Comparison of ENCODE assay signal across 21 cellular contexts in the genomic region with DNA sequence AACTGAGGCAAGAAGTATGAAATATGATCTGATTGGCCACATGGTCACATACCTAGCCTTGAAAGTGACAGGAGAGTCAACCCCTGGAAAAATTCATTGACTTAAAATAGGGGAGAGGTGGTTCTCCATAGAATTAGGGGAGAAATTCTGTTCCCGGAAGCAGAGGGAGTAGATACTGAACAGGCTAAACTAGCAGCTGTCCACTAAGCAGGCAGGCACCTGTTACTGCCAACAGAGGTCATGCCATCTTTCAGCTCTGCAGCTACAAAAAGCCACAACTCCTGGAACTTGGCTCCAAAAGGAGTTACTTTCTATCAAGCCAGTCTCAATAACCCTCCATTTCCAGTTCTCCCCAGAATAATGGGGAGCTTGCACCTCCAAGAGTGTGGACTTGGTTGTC.
"Had no signal": no experiment of that assay in that cellular context is flagged by ENCODE, and none has a peak within 500 bp of the region (broad histone marks: within the 10 kb centered on the region; RNA-seq: fewer than 3 reads in every experiment).

No MANE protein-coding gene starts in this region.

- H3K27me3 ChIP-seq: gastrocnemius medialis, pancreas, right lobe of liver, tibial nerve, upper lobe of left lung, uterus had no signal

- H3K4me1 Mint-ChIP-seq: naive B cell; stimulated activated memory B cell treated with anti-CD40 and anti-IgM and Interleukin-4, amounts not matched to agents 10 μg/mL and 1 μg/mL and 100 μg/mL, for 72 hours had no signal

- H3K27ac Mint-ChIP-seq: effector memory CD8-positive, alpha-beta T cell; natural killer cell treated with Interleukin-12 subunit alpha and Interleukin-12 subunit beta and Interleukin-15 and Interleukin-18, amount 100 ng/mL, for 72 hours; stimulated activated memory B cell treated with anti-CD40 and anti-IgM and Interleukin-4, amounts not matched to agents 10 μg/mL and 1 μg/mL and 100 μg/mL, for 72 hours had no signal

- H3K36me3 ChIP-seq: gastrocnemius medialis, lower lobe of right lung, neutrophil, pancreas, right lobe of liver, thoracic aorta, tibial nerve, upper lobe of left lung, uterus had no signal

- DNase-seq: effector memory CD8-positive, alpha-beta T cell; foreskin fibroblast; gastrocnemius medialis; head of caudate nucleus; left ventricle myocardium superior; lower lobe of right lung; naive B cell; pancreas; right lobe of liver; stimulated activated CD4-positive, alpha-beta T cell treated with anti-CD3 and anti-CD28 coated beads, Interleukin-4, amount 100 ng/mL, for 4 hours; stimulated activated naive CD8-positive, alpha-beta T cell treated with anti-CD3 and anti-CD28 coated beads, Interleukin-15, Interleukin-2, amounts not matched to agents 100 U/mL and 50 U/mL, for 24 hours; upper lobe of left lung; uterus had no signal

- H3K4me3 Mint-ChIP-seq: effector memory CD8-positive, alpha-beta T cell; naive B cell; natural killer cell treated with Interleukin-12 subunit alpha and Interleukin-12 subunit beta and Interleukin-15 and Interleukin-18, amount 100 ng/mL, for 72 hours; neural crest cell; stimulated activated memory B cell treated with anti-CD40 and anti-IgM and Interleukin-4, amounts not matched to agents 10 μg/mL and 1 μg/mL and 100 μg/mL, for 72 hours had no signal

- FAIRE-seq: keratinocyte, pancreas had no signal

- H3K4me1 ChIP-seq: lower lobe of right lung, pancreas, right lobe of liver, tibial nerve, upper lobe of left lung, uterus had no signal

- H3K36me3 Mint-ChIP-seq: naive B cell; natural killer cell treated with Interleukin-12 subunit alpha and Interleukin-12 subunit beta and Interleukin-15 and Interleukin-18, amount 100 ng/mL, for 72 hours; stimulated activated memory B cell treated with anti-CD40 and anti-IgM and Interleukin-4, amounts not matched to agents 10 μg/mL and 1 μg/mL and 100 μg/mL, for 72 hours had no signal

- H3K27ac ChIP-seq: coronary artery, gastrocnemius medialis, lower lobe of right lung, neutrophil, pancreas, right lobe of liver, thoracic aorta, tibial nerve, upper lobe of left lung had no signal

- H3K9me3 Mint-ChIP-seq: effector memory CD8-positive, alpha-beta T cell; neural crest cell had no signal

- ATAC-seq: effector memory CD8-positive, alpha-beta T cell; gastrocnemius medialis; lower lobe of right lung; natural killer cell treated with Interleukin-12 subunit alpha and Interleukin-12 subunit beta and Interleukin-15 and Interleukin-18, amount 100 ng/mL, for 72 hours; pancreas; right lobe of liver; stimulated activated memory B cell treated with anti-CD40 and anti-IgM and Interleukin-4, amounts not matched to agents 10 μg/mL and 1 μg/mL and 100 μg/mL, for 72 hours; stimulated activated naive CD8-positive, alpha-beta T cell treated with anti-CD3 and anti-CD28 coated beads, Interleukin-15, Interleukin-2, amounts not matched to agents 100 U/mL and 50 U/mL, for 24 hours had no signal

- H3K4me3 ChIP-seq: coronary artery, gastrocnemius medialis, lower lobe of right lung, pancreas, right lobe of liver, thoracic aorta, tibial nerve, upper lobe of left lung, uterus had no signal

- H3K9me3 ChIP-seq: gastrocnemius medialis, lower lobe of right lung, neutrophil, pancreas, right lobe of liver, thoracic aorta, tibial nerve, upper lobe of left lung, uterus had no signal
